ENCODE assay signal across 9 cellular contexts in the genomic region with DNA sequence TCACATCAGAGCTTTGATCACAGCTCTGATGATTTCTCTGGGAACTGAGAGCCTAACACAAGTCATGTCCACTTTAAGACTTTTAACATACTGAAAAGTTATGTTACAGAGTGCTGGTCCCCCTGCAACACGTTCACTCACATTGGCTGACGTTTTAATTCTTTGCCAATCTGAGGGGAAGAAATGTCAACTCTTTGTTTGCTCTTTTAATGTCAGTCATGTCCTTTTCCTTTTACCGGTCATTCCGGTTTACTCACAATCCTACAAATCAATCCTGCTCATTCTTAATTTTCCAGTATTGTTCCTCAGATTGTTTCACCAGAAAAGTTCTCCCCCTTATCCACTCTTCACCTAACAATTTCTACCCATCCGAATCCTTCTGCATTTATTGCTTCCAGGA. TPM values are rescaled to one million over a fixed set of nuclear protein-coding genes. Genes with fewer than 3 reads are reported as not detected.
DNase-seq lines count a peak whose midpoint lies in the region; ATAC-seq and TF ChIP-seq lines count a peak whose summit lies in the region.
"Had no signal": no experiment of that assay in that cellular context is flagged by ENCODE, and none has a peak within 500 bp of the region (broad histone marks: within the 10 kb centered on the region; RNA-seq: fewer than 3 reads in every experiment).

No MANE protein-coding gene starts in this region.

- BruUV-seq in PC-3 (replicated peaks; lab: Mats Ljungman, UMichigan), result no TSS peak

- H3F3A ChIP-seq in PC-3 (ENCODE audit: low read length, unreplicated experiment), result peaks cover 15% of the 10 kb centered on the region

- no peaks in the 10 kb centered on the region for H3K27me3 ChIP-seq in PC-3 (ENCODE audit: low read length)
- H3K27me3 ChIP-seq in esophagus squamous epithelium, result no peaks in the 10 kb centered on the region
- H3K27me3 ChIP-seq in psoas muscle (ENCODE audit: insufficient read depth in 3 of 3, low read length in 2 of 3), result no peaks in the 10 kb centered on the region

- H3K9me2 ChIP-seq in PC-3 (replicated peaks; ENCODE audit: low read length), result no peaks in the 10 kb centered on the region

- H3K27ac ChIP-seq in PC-3 (ENCODE audit: low read length), result peak overlapping the region; percentile 89
- H3K27ac ChIP-seq in esophagus squamous epithelium, result peak overlapping the region; percentile 91 to 95 (median 94)
- peak overlapping the region; percentile 78 for H3K27ac ChIP-seq in psoas muscle

- peak; percentile 0; the same call in 1 of the 2 replicates for ATAC-seq in PC-3
- ATAC-seq in psoas muscle, result no peak
- ATAC-seq in GM18861 (IDR thresholded peaks at IDR 0.05; ENCODE audit: unreplicated experiment), result no peak
- no peak for ATAC-seq in HG03354 (IDR thresholded peaks at IDR 0.05; ENCODE audit: poor library complexity, severe bottlenecking, unreplicated experiment)
- ATAC-seq in HG02759 (IDR thresholded peaks at IDR 0.05; ENCODE audit: unreplicated experiment), result no peak

- POLR2A ChIA-PET in PC-3 (lab: Charles Lee; ENCODE audit: unreplicated experiment), result interaction anchor here (0.6 kb wide), 1 partner anchor 773 kb away, joined by 5 read pairs; no protein-coding TSS in a partner anchor

- H3K4me3 ChIP-seq in GM12864 (ENCODE audit: low read depth, low read length), result peak overlapping the region; percentile 99
- peak overlapping the region; percentile 89 for H3K4me3 ChIP-seq in PC-3 (ENCODE audit: low read length)
- peak overlapping the region; percentile 69 to 79 (median 73) for H3K4me3 ChIP-seq in esophagus squamous epithelium
- peak overlapping the region; percentile 76 for H3K4me3 ChIP-seq in psoas muscle

- no peak for DNase-seq in GM12864 (ENCODE audit: low read depth)
- DNase-seq in PC-3, result peak; percentile 91
- DNase-seq in esophagus squamous epithelium (lab: John Stamatoyannopoulos, UW), result no peak
- DNase-seq in psoas muscle, result no peak
- DNase-seq in stimulated activated CD4-positive, alpha-beta T cell treated with anti-CD3 and anti-CD28 coated beads, Interleukin-2, amount 100 ng/mL, for 48 hours, result no peak
- DNase-seq: H7 had no signal

- H3K4me1 ChIP-seq in PC-3 (ENCODE audit: insufficient read depth, low read length), result peaks cover 76% of the 10 kb centered on the region
- peaks cover 20 to 72% (median 40%) of the 10 kb centered on the region in 3 donors for H3K4me1 ChIP-seq in esophagus squamous epithelium
- H3K4me1 ChIP-seq in psoas muscle, result peaks cover 38% of the 10 kb centered on the region

- H4K20me1 ChIP-seq in PC-3 (ENCODE audit: low read length), result peaks cover 33% of the 10 kb centered on the region

- H3K36me3 ChIP-seq in PC-3 (ENCODE audit: low read depth, low read length) (no peaks in the 10 kb centered on the region), esophagus squamous epithelium (no peaks in the 10 kb centered on the region), psoas muscle (ENCODE audit: insufficient read depth in 1 of 2, low read depth in 1 of 2) (no peaks in the 10 kb centered on the region)

- H2AFZ ChIP-seq in PC-3 (ENCODE audit: low read length), result peak overlapping the region; percentile 62

- CTCF ChIA-PET in PC-3 (lab: Charles Lee), result no interaction called here

- peak overlapping the region; percentile 91 for H3K4me2 ChIP-seq in PC-3 (ENCODE audit: low read length)

- H3K9me3 ChIP-seq in PC-3 (ENCODE audit: low read length) (no peaks in the 10 kb centered on the region), esophagus squamous epithelium (no peaks in the 10 kb centered on the region), psoas muscle (no peaks in the 10 kb centered on the region)

- intact Hi-C loops in PC-3 (cut with micrococcal nuclease), result loop anchor here (2.0 to 10.0 kb wide), 3 partner anchors 46 to 416 kb away; no protein-coding TSS in a partner anchor
- intact Hi-C loops in esophagus squamous epithelium (cut with DNase I), result no loop called here
- intact Hi-C loops in psoas muscle (cut with DNase I), result loop anchor here in 1 of 2 donors (5.0 kb wide), 1 partner anchor 46 kb away; no protein-coding TSS in a partner anchor

- peaks cover 48% of the 10 kb centered on the region for H3K79me2 ChIP-seq in PC-3 (ENCODE audit: low read length)

- peak overlapping the region; percentile 93 for H3K9ac ChIP-seq in PC-3 (ENCODE audit: low read length)

- TF ChIP-seq CTCF in GM12864 (IDR thresholded peaks at IDR 0.05; ENCODE audit: low read depth, low read length, missing control alignments) (no peak), PC-3 (conservative IDR thresholded peaks at IDR 0.05; ENCODE audit: low read depth, low read length) (no peak), esophagus squamous epithelium (IDR thresholded peaks at IDR 0.05) (no peak), psoas muscle (IDR thresholded peaks at IDR 0.05) (no peak)

- 22 to 36% methylated on average over 5 of the region's 5 CpGs for WGBS in esophagus squamous epithelium, 2 donors
- WGBS in psoas muscle, 3 donors, result 49 to 63% (median 57%) methylated on average over 5 of the region's 5 CpGs

- no peak for TF ChIP-seq POLR2A in esophagus squamous epithelium (IDR thresholded peaks at IDR 0.05)

RNA-seq across cellular contexts. Expression of a gene that starts 1.0 kb away (rescaled TPM):
- total RNA-seq in PC-3 (2014; rRNA removed) (116 and 119 TPM in 2 replicates), esophagus squamous epithelium (100 to 1,000 TPM; 131 to 191 (median 157) TPM), psoas muscle (10 to 100 TPM; 43.5 to 55.3 (median 47.4) TPM)
- polyA plus RNA-seq in psoas muscle, result 10 to 100 TPM; 33.9 to 66.3 (median 34.5) TPM
